In the genomic region with DNA sequence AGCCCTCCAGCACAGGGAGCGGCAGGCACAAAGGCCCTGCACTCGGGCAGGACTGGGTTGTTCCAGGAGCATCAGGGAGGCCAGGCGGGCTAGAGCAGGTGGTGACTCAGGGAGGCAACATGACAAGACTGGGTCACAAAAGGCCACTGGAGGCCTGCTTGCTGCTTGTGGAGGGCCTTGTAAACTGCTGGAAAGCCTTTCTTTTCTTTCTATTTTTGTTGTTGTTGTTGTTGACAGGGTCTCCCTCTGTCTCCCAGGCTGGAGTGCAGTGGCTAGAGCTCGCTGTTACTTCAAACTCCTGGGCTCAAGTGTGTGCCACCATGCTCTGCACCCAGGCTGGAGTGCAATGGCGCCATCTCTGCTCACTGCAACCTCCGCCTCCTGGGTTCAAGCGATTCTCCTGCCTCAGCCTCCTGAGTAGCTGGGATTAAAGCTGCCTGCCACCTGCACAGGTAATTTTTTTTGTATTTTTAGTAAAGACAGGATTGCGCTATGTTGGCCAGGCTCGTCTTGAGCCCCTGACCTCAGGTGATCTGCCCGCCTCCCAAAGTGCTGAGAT, we compare ENCODE assay signal across 21 cellular contexts. TPM values are rescaled to one million over a fixed set of nuclear protein-coding genes. Genes with fewer than 3 reads are reported as not detected.
A peak's percentile ranks its signal among the peaks of the same experiment; 100 is the strongest.
DNase-seq lines count a peak whose midpoint lies in the region; ATAC-seq, FAIRE-seq and TF ChIP-seq lines count a peak whose summit lies in the region.
"Had no signal": no experiment of that assay in that cellular context is flagged by ENCODE, and none has a peak within 500 bp of the region (broad histone marks: within the 10 kb centered on the region; RNA-seq: fewer than 3 reads in every experiment).

No MANE protein-coding gene starts in this region.

- peak overlapping the region in 1 of 2 experiments; percentile 46 for H3K18ac ChIP-seq in mesenchymal stem cell (ENCODE audit: low read depth in 1 of 2, low read length in 2 of 2)

- POLR2A ChIA-PET in A549 (lab: Yijun Ruan, JAX) = interaction anchor here (0.6 to 1.1 kb wide), 2 partner anchors 56 to 75 kb away, joined by 3 read pairs; no protein-coding TSS in a partner anchor

- ATAC-seq in A549 = peak; percentile 38 to 42; a peak in 3 of 6 replicates
- ATAC-seq in HG02610 (IDR thresholded peaks at IDR 0.05; ENCODE audit: unreplicated experiment) = no peak
- ATAC-seq in aorta (ENCODE audit: low FRiP score) = no peak
- no peak for ATAC-seq in HG02973 (IDR thresholded peaks at IDR 0.05; ENCODE audit: unreplicated experiment)
- ATAC-seq: activated CD4-positive, CD25-positive, alpha-beta regulatory T cell treated with anti-CD3 and anti-CD28 coated beads, Interleukin-2, amount 50 U/mL, for 24 hours; activated naive CD8-positive, alpha-beta T cell treated with anti-CD3 and anti-CD28 coated beads, Interleukin-2, amount 50 U/mL, for 24 hours had no signal

- H3K4me1 ChIP-seq in A549 (peaks cover 11% of the 10 kb centered on the region; the same call in 1 of the 3 replicates), mesenchymal stem cell (ENCODE audit: control insufficient read depth, insufficient read depth, low read depth, low read length) (peaks cover 18% of the 10 kb centered on the region), aorta (ENCODE audit: control insufficient read depth in 1 of 2, insufficient read depth in 2 of 2, low read length in 2 of 2) (no peaks in the 10 kb centered on the region)
- H3K4me1 ChIP-seq: psoas muscle had no signal

- peak overlapping the region; percentile 93 for H2BK15ac ChIP-seq in mesenchymal stem cell (ENCODE audit: low read depth, poor library complexity, severe bottlenecking)

- intact Hi-C loops in aorta (cut with DNase I) = no loop called here

- DNase-seq in A549 (ENCODE audit: low read depth in 1 of 2, low spot score in 1 of 2) (no peak), GM03348 (ENCODE audit: low spot score) (peak; percentile 32), SK-N-MC (ENCODE audit: low read depth, low spot score) (no peak), mesenchymal stem cell (peak; percentile 45), aorta (no peak), NCI-H446 (lab: John Stamatoyannopoulos, UW) (no peak)
- DNase-seq: activated naive CD8-positive, alpha-beta T cell treated with anti-CD3 and anti-CD28 coated beads, Interleukin-2, amount 50 U/mL, for 24 hours; caudate nucleus; GOT3; heart right ventricle; kidney; NCI-H2227 treated with DMSO at 0.1 percent for 48 hours; NK-92 treated with Interleukin-12 subunit alpha and Interleukin-12 subunit beta, amount 100 ng/mL, for 24 hours; psoas muscle; Right ventricle myocardium superior; T-helper 2 cell had no signal

- H3K9ac ChIP-seq in SK-N-MC (ENCODE audit: insufficient read length) = peak overlapping the region; percentile 42
- H3K9ac ChIP-seq in mesenchymal stem cell (ENCODE audit: low read length) = peak overlapping the region; percentile 84

- H3K36me3 ChIP-seq in SK-N-MC (ENCODE audit: insufficient read depth, low read length) (no peaks in the 10 kb centered on the region), mesenchymal stem cell (ENCODE audit: control insufficient read depth in 1 of 2, insufficient read depth in 2 of 2, low read depth in 1 of 2, low read length in 2 of 2) (no peaks in the 10 kb centered on the region), aorta (ENCODE audit: control insufficient read depth in 1 of 2, insufficient read depth in 2 of 2, low read length in 1 of 2) (no peaks in the 10 kb centered on the region)
- H3K36me3 ChIP-seq: heart right ventricle had no signal

- H2AK5ac ChIP-seq in mesenchymal stem cell (ENCODE audit: low read length, severe bottlenecking) = no peak overlapping the region

- no peak for TF ChIP-seq RAD21 in A549 (conservative IDR thresholded peaks at IDR 0.05 in 1 of 2, IDR thresholded peaks at IDR 0.05 in 1 of 2)

- H2BK12ac ChIP-seq in mesenchymal stem cell (ENCODE audit: low read length in 2 of 2) = peak overlapping the region; percentile 20 to 65

- H3K9me3 ChIP-seq in A549 (no peaks in the 10 kb centered on the region), SK-N-MC (ENCODE audit: low read depth, low read length) (no peaks in the 10 kb centered on the region), mesenchymal stem cell (ENCODE audit: control insufficient read depth, low read length) (no peaks in the 10 kb centered on the region), aorta (ENCODE audit: control insufficient read depth, low read length) (no peaks in the 10 kb centered on the region)
- H3K9me3 ChIP-seq: heart right ventricle, psoas muscle had no signal

- no peak overlapping the region for H3K23ac ChIP-seq in mesenchymal stem cell (ENCODE audit: low read length in 2 of 2)

- H4K91ac ChIP-seq in mesenchymal stem cell (ENCODE audit: low read length) = peak overlapping the region; percentile 89

- no peak overlapping the region for H3K4me3 ChIP-seq in A549
- peak overlapping the region; percentile 54 for H3K4me3 ChIP-seq in SK-N-MC
- peak overlapping the region in 1 of 2 experiments; percentile 57 for H3K4me3 ChIP-seq in mesenchymal stem cell (ENCODE audit: insufficient read depth in 1 of 2, low read depth in 1 of 2, low read length in 2 of 2)
- no peak overlapping the region for H3K4me3 ChIP-seq in aorta (ENCODE audit: low read length in 2 of 2)
- H3K4me3 ChIP-seq: psoas muscle had no signal

- H3K27ac ChIP-seq in A549 = 0 out of 6 replicates have a peak overlapping the region, but pooled peaks of 1 of the 2 experiments have one; percentile 15
- peak overlapping the region; percentile 92 for H3K27ac ChIP-seq in SK-N-MC
- H3K27ac ChIP-seq in mesenchymal stem cell (ENCODE audit: low read length, poor library complexity, severe bottlenecking) = no peak overlapping the region
- H3K27ac ChIP-seq in aorta (ENCODE audit: low read depth in 1 of 2, low read length in 2 of 2) = no peak overlapping the region
- H3K27ac ChIP-seq: psoas muscle had no signal

- CTCF ChIA-PET in A549 (lab: Yijun Ruan, JAX) = interaction anchor here (0.9 to 2.2 kb wide), 4 partner anchors 10 to 57 kb away, joined by 3 to 9 read pairs (median 4); no protein-coding TSS in a partner anchor

- TF ChIP-seq POLR2A in A549 (IDR thresholded peaks at IDR 0.05; ENCODE audit: low read length) = no peak

- H2BK5ac ChIP-seq in mesenchymal stem cell (ENCODE audit: low read depth, low read length, poor library complexity, severe bottlenecking) = no peak overlapping the region

- H2AFZ ChIP-seq in mesenchymal stem cell (ENCODE audit: low read depth, low read length) = no peak overlapping the region

- no peak for TF ChIP-seq CTCF in A549 (IDR thresholded peaks at IDR 0.05)

- TF ChIP-seq EP300 in A549 (IDR thresholded peaks at IDR 0.05) = no peak

- no peak for FAIRE-seq in A549 (lab: Jason Lieb, UNC)
- FAIRE-seq: D721Med, HTR-8/SVneo, kidney had no signal

- H3K79me1 ChIP-seq in mesenchymal stem cell (replicated peaks; ENCODE audit: low read length, poor library complexity, severe bottlenecking) = no peaks in the 10 kb centered on the region

- 81% methylated on average over 10 of the region's 10 CpGs for WGBS in A549 (ENCODE audit: missing lambda C conversion rate)
- WGBS in mesenchymal stem cell = 87% methylated on average over 10 of the region's 10 CpGs
- WGBS in aorta, 2 donors = 93 to 96% methylated on average over 10 of the region's 10 CpGs

- H3K4me2 ChIP-seq in A549 (no peak overlapping the region), mesenchymal stem cell (ENCODE audit: low read length, poor library complexity, severe bottlenecking) (no peak overlapping the region)

- no peak overlapping the region for H2BK120ac ChIP-seq in mesenchymal stem cell (ENCODE audit: low read depth, low read length)

- H3K4ac ChIP-seq in mesenchymal stem cell (ENCODE audit: low read depth in 1 of 2, low read length in 2 of 2) = peak overlapping the region in 1 of 2 experiments; percentile 89

- H4K8ac ChIP-seq in mesenchymal stem cell (ENCODE audit: low read length) = peak overlapping the region; percentile 76

- H3K27me3 ChIP-seq in mesenchymal stem cell (ENCODE audit: control insufficient read depth in 1 of 2, insufficient read depth in 1 of 2, low read length in 2 of 2) (no peaks in the 10 kb centered on the region), aorta (ENCODE audit: control insufficient read depth in 1 of 2, insufficient read depth in 2 of 2, low read length in 1 of 2) (no peaks in the 10 kb centered on the region)
- H3K27me3 ChIP-seq: heart right ventricle had no signal

- H3K14ac ChIP-seq in mesenchymal stem cell (ENCODE audit: low read length in 2 of 2) = no peak overlapping the region

TF ChIP-seq in A549, 52 proteins besides CTCF, POLR2A, EP300 and RAD21:
- TF ChIP-seq CBX2 (IDR thresholded peaks at IDR 0.05; ENCODE audit: borderline replicate concordance, low read depth) = no peak
- no peak for TF ChIP-seq ZNF302 (CRISPR knock-in tag; IDR thresholded peaks at IDR 0.05)
- no peak for TF ChIP-seq SREBF2 (IDR thresholded peaks at IDR 0.05)
- TF ChIP-seq RCOR1 (IDR thresholded peaks at IDR 0.05; ENCODE audit: low read depth, low read length) = no peak
- TF ChIP-seq ZSCAN20 (CRISPR knock-in tag; IDR thresholded peaks at IDR 0.05) = no peak
- TF ChIP-seq HDAC2 (IDR thresholded peaks at IDR 0.05) = no peak
- TF ChIP-seq BHLHE40 (IDR thresholded peaks at IDR 0.05; ENCODE audit: low read depth, low read length) = no peak
- no peak for TF ChIP-seq MAZ (IDR thresholded peaks at IDR 0.05; ENCODE audit: borderline replicate concordance, low read depth, low read length)
- TF ChIP-seq FOSL2 (IDR thresholded peaks at IDR 0.05) = no peak
- no peak for TF ChIP-seq FOSL2 (CRISPR knock-in tag; IDR thresholded peaks at IDR 0.05)
- no peak for TF ChIP-seq PBX3 (IDR thresholded peaks at IDR 0.05)
- TF ChIP-seq CBX8 (IDR thresholded peaks at IDR 0.05) = no peak
- TF ChIP-seq RFX5 (IDR thresholded peaks at IDR 0.05) = no peak
- TF ChIP-seq NFE2L2 (conservative IDR thresholded peaks at IDR 0.05; ENCODE audit: low read length) = no peak

RNA-seq across cellular contexts. Expression of gene RCOR1, which starts 11.8 kb away (rescaled TPM):
- polyA plus RNA-seq in A549 (2011; rRNA removed) = 24.7 and 25.5 TPM in 2 replicates
- 8.3 and 10.0 TPM in 2 replicates for polyA plus RNA-seq in A549 (2012; cell fraction: cytosol; rRNA removed)
- 8.0 and 10.3 TPM in 2 replicates for polyA plus RNA-seq in A549 (2012; cell fraction: nucleus; rRNA removed)
- polyA plus RNA-seq in A549 (2017; fragmentation: RNase III; extraction: RNeasy Plus Mini Kit Qiagen cat#74134 plus additional on column Dnase treatment) = 16.4 to 17.7 TPM (median 17.1 TPM) in 3 replicates
- 22.7 and 24.3 TPM in 2 replicates for polyA minus RNA-seq in A549 (2011; rRNA and poly(A)+ RNA removed)
- polyA plus RNA-seq in mesenchymal stem cell (2013, experiment 1 of 2) = 13.8 TPM
- 13.5 TPM for polyA plus RNA-seq in mesenchymal stem cell (2013, experiment 2 of 2)
- total RNA-seq in aorta = 10 to 100 TPM; 14.5 to 24.1 TPM
- 1 to 10 TPM; 3.1 to 4.9 TPM for polyA plus RNA-seq in aorta

Comparison
In these comparisons a context has a peak if more than half of its experiments do, and no peak if none do; other contexts are left out.
1. ATAC-seq: peak in A549 (2 of 2); none in HG02610 (single experiment), aorta (single experiment) and HG02973 (single experiment).
2. DNase-seq: peak in GM03348 (single experiment) and mesenchymal stem cell (single experiment); none in A549 (0 of 2), SK-N-MC (single experiment), aorta (0 of 2) and NCI-H446 (0 of 2).